In the genomic region with DNA sequence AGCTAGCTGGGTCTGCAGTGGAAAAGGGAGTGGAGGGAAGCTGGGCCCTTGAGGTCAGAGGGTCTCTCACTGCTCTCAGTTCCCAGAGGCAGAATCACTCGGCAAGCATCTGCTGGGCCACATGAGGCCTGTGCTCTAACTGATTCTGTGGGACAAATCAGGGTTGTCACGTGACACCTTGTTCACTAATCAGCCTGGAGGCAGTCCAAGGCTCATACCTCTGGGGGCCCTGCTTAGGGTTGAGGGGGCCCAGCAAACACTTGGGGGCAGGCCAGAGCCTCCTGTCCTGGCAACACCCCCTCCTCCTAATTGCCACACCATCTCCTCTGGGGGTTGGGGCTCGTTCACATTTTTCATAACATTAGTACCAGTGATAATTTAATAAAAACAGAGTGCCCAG, we compare ENCODE assay signal across 1 cellular context.
TF ChIP-seq lines count a peak whose summit lies in the region.

No MANE protein-coding gene starts in this region.

TF ChIP-seq in GM12878, 131 proteins besides CTCF, POLR2A, EP300 and RAD21:
- no peak for TF ChIP-seq TBL1XR1 (IDR thresholded peaks at IDR 0.05; ENCODE audit: low read depth, low read length)
- TF ChIP-seq, protein P1, sequence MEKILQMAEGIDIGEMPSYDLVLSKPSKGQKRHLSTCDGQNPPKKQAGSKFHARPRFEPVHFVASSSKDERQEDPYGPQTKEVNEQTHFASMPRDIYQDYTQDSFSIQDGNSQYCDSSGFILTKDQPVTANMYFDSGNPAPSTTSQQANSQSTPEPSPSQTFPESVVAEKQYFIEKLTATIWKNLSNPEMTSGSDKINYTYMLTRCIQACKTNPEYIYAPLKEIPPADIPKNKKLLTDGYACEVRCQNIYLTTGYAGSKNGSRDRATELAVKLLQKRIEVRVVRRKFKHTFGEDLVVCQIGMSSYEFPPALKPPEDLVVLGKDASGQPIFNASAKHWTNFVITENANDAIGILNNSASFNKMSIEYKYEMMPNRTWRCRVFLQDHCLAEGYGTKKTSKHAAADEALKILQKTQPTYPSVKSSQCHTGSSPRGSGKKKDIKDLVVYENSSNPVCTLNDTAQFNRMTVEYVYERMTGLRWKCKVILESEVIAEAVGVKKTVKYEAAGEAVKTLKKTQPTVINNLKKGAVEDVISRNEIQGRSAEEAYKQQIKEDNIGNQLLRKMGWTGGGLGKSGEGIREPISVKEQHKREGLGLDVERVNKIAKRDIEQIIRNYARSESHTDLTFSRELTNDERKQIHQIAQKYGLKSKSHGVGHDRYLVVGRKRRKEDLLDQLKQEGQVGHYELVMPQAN (conservative IDR thresholded peaks at IDR 0.05), result no peak
- TF ChIP-seq RAD51 (IDR thresholded peaks at IDR 0.05), result peak; percentile 88
- TF ChIP-seq, protein P2, sequence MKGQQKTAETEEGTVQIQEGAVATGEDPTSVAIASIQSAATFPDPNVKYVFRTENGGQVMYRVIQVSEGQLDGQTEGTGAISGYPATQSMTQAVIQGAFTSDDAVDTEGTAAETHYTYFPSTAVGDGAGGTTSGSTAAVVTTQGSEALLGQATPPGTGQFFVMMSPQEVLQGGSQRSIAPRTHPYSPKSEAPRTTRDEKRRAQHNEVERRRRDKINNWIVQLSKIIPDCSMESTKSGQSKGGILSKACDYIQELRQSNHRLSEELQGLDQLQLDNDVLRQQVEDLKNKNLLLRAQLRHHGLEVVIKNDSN (IDR thresholded peaks at IDR 0.05; ENCODE audit: borderline replicate concordance, extremely low read length, insufficient read depth, low read depth, low read length), result peak; percentile 46
- no peak for TF ChIP-seq PML (IDR thresholded peaks at IDR 0.05; ENCODE audit: low read length)
- no peak for TF ChIP-seq TCF7 (IDR thresholded peaks at IDR 0.05; ENCODE audit: borderline replicate concordance)
- no peak for TF ChIP-seq SREBF2 (IDR thresholded peaks at IDR 0.05; ENCODE audit: low read length)
- peak in 1 of 2 experiments; percentile 61; a peak in 2 of 4 replicates for TF ChIP-seq BHLHE40 (IDR thresholded peaks at IDR 0.05; ENCODE audit: borderline replicate concordance in 1 of 2, low read depth in 2 of 2, low read length in 1 of 2)
- TF ChIP-seq NR2C2 (IDR thresholded peaks at IDR 0.05; ENCODE audit: borderline replicate concordance, control insufficient read depth, insufficient read length, low read depth), result no peak
- TF ChIP-seq SIN3A (IDR thresholded peaks at IDR 0.05; ENCODE audit: low read depth, low read length), result no peak
